21 cellular contexts compared by ENCODE assay signal in genomic region chr5:170238456-170238855, GRCh38. TPM values are rescaled to one million over a fixed set of nuclear protein-coding genes. Genes with fewer than 3 reads are reported as not detected.
DNase-seq lines count a peak whose midpoint lies in the region; ATAC-seq, FAIRE-seq and TF ChIP-seq lines count a peak whose summit lies in the region.
"Had no signal": no experiment of that assay in that cellular context is flagged by ENCODE, and none has a peak within 500 bp of the region (broad histone marks: within the 10 kb centered on the region; RNA-seq: fewer than 3 reads in every experiment).

No MANE protein-coding gene starts in this region.

- H3K36me3 ChIP-seq in gastroesophageal sphincter = no peaks in the 10 kb centered on the region
- H3K36me3 ChIP-seq: HAP-1 had no signal

- H3K27me3 ChIP-seq in gastroesophageal sphincter = no peaks in the 10 kb centered on the region

- no peak for TF ChIP-seq EP300 in gastroesophageal sphincter (IDR thresholded peaks at IDR 0.05)

- peaks cover 17% of the 10 kb centered on the region for H3K4me1 Mint-ChIP-seq in activated naive CD8-positive, alpha-beta T cell (ENCODE audit: low read depth)
- H3K4me1 Mint-ChIP-seq in activated naive CD8-positive, alpha-beta T cell treated with anti-CD3 and anti-CD28 coated beads for 36 hours = peaks cover 10% of the 10 kb centered on the region
- no peaks in the 10 kb centered on the region for H3K4me1 Mint-ChIP-seq in stimulated activated effector memory CD8-positive, alpha-beta T cell treated with anti-CD3 and anti-CD28 coated beads, Interleukin-12 subunit alpha, Interleukin-12 subunit beta, amount 100 ng/mL, for 72 hours

- FAIRE-seq in D721Med (lab: Jason Lieb, UNC) = no peak
- FAIRE-seq: GM12891, GM18507, K562 had no signal

- DNase-seq in activated naive CD8-positive, alpha-beta T cell treated with anti-CD3 and anti-CD28 coated beads for 36 hours = no peak
- DNase-seq in amniotic epithelial cell (ENCODE audit: low read depth) (peak; percentile 7), NCI-H1694 treated with DMSO at 0.1 percent for 48 hours (lab: John Stamatoyannopoulos, UW) (no peak), D721Med (ENCODE audit: insufficient read length, low spot score) (no peak)
- no peak for DNase-seq in stimulated activated effector memory CD8-positive, alpha-beta T cell treated with anti-CD3 and anti-CD28 coated beads, Interleukin-12 subunit alpha, Interleukin-12 subunit beta, amount 100 ng/mL, for 72 hours (ENCODE audit: low spot score in 2 of 2)
- DNase-seq: CD8-positive, alpha-beta memory T cell; GDM1; NCI-H1436; NCI-H2029 treated with DMSO at 0.1 percent for 48 hours; NCI-H774; PC-3 had no signal

- H3K4me3 Mint-ChIP-seq in activated naive CD8-positive, alpha-beta T cell = no peak overlapping the region
- no peak overlapping the region for H3K4me3 Mint-ChIP-seq in activated naive CD8-positive, alpha-beta T cell treated with anti-CD3 and anti-CD28 coated beads for 36 hours
- no peak overlapping the region for H3K4me3 Mint-ChIP-seq in stimulated activated effector memory CD8-positive, alpha-beta T cell treated with anti-CD3 and anti-CD28 coated beads, Interleukin-12 subunit alpha, Interleukin-12 subunit beta, amount 100 ng/mL, for 72 hours
- H3K4me3 Mint-ChIP-seq: CD8-positive, alpha-beta memory T cell had no signal

- peak; percentile 80 for ATAC-seq in gastroesophageal sphincter
- no peak for ATAC-seq in stimulated activated effector memory CD8-positive, alpha-beta T cell treated with anti-CD3 and anti-CD28 coated beads, Interleukin-12 subunit alpha, Interleukin-12 subunit beta, amount 100 ng/mL, for 72 hours
- ATAC-seq in HG02870 (IDR thresholded peaks at IDR 0.05; ENCODE audit: unreplicated experiment) = no peak
- ATAC-seq: K562, PC-3 had no signal

- H3K4me1 ChIP-seq in gastroesophageal sphincter = peaks cover 0 to 8% (median 5%) of the 10 kb centered on the region in 3 donors

- no peaks in the 10 kb centered on the region for H3K9me3 Mint-ChIP-seq in activated naive CD8-positive, alpha-beta T cell (ENCODE audit: low read depth)
- H3K9me3 Mint-ChIP-seq in activated naive CD8-positive, alpha-beta T cell treated with anti-CD3 and anti-CD28 coated beads for 36 hours = no peaks in the 10 kb centered on the region
- H3K9me3 Mint-ChIP-seq in stimulated activated effector memory CD8-positive, alpha-beta T cell treated with anti-CD3 and anti-CD28 coated beads, Interleukin-12 subunit alpha, Interleukin-12 subunit beta, amount 100 ng/mL, for 72 hours = no peaks in the 10 kb centered on the region
- H3K9me3 Mint-ChIP-seq: CD8-positive, alpha-beta memory T cell had no signal

- no peak overlapping the region for H3K4me3 ChIP-seq in gastroesophageal sphincter
- H3K4me3 ChIP-seq: HAP-1, K562 had no signal

- H3K27ac ChIP-seq in gastroesophageal sphincter = peak overlapping the region; percentile 60 to 72 (median 65)
- H3K27ac ChIP-seq: RWPE1 had no signal

- H3K27me3 Mint-ChIP-seq in activated naive CD8-positive, alpha-beta T cell = no peaks in the 10 kb centered on the region
- H3K27me3 Mint-ChIP-seq in activated naive CD8-positive, alpha-beta T cell treated with anti-CD3 and anti-CD28 coated beads for 36 hours = no peaks in the 10 kb centered on the region
- H3K27me3 Mint-ChIP-seq: CD8-positive, alpha-beta memory T cell had no signal

- H3K9me3 ChIP-seq in gastroesophageal sphincter = no peaks in the 10 kb centered on the region
- H3K9me3 ChIP-seq: HAP-1 had no signal

- no peak for TF ChIP-seq POLR2A in gastroesophageal sphincter (IDR thresholded peaks at IDR 0.05)

- H3K27ac Mint-ChIP-seq in activated naive CD8-positive, alpha-beta T cell = peak overlapping the region; percentile 36
- no peak overlapping the region for H3K27ac Mint-ChIP-seq in activated naive CD8-positive, alpha-beta T cell treated with anti-CD3 and anti-CD28 coated beads for 36 hours
- peak overlapping the region; percentile 29 for H3K27ac Mint-ChIP-seq in stimulated activated effector memory CD8-positive, alpha-beta T cell treated with anti-CD3 and anti-CD28 coated beads, Interleukin-12 subunit alpha, Interleukin-12 subunit beta, amount 100 ng/mL, for 72 hours

- no peak for TF ChIP-seq CTCF in gastroesophageal sphincter (IDR thresholded peaks at IDR 0.05)
- no peak for TF ChIP-seq CTCF in D721Med (IDR thresholded peaks at IDR 0.05; ENCODE audit: insufficient read depth, missing control alignments)

- H3K36me3 Mint-ChIP-seq in activated naive CD8-positive, alpha-beta T cell = no peaks in the 10 kb centered on the region
- peaks cover 3% of the 10 kb centered on the region for H3K36me3 Mint-ChIP-seq in activated naive CD8-positive, alpha-beta T cell treated with anti-CD3 and anti-CD28 coated beads for 36 hours
- peaks cover 11% of the 10 kb centered on the region for H3K36me3 Mint-ChIP-seq in stimulated activated effector memory CD8-positive, alpha-beta T cell treated with anti-CD3 and anti-CD28 coated beads, Interleukin-12 subunit alpha, Interleukin-12 subunit beta, amount 100 ng/mL, for 72 hours

RNA-seq across cellular contexts. Expression of gene C5orf58, which starts 5.7 kb away (rescaled TPM):
- not detected for total RNA-seq in activated naive CD8-positive, alpha-beta T cell treated with anti-CD3 and anti-CD28 coated beads for 36 hours
- total RNA-seq in gastroesophageal sphincter = not detected
- total RNA-seq: A172; CD8-positive, alpha-beta memory T cell; NCI-H460; PC-3 had no signal

RNA-seq across cellular contexts. Expression of gene LCP2, which starts 59.1 kb away (rescaled TPM):
- total RNA-seq in activated naive CD8-positive, alpha-beta T cell treated with anti-CD3 and anti-CD28 coated beads for 36 hours = 100 to 1,000 TPM; 192 to 199 TPM
- total RNA-seq in gastroesophageal sphincter = 10 to 100 TPM in 1 of 4 donors, 1 to 10 TPM in 3; 5.5 to 17.0 (median 8.3) TPM
- total RNA-seq: A172, NCI-H460, PC-3 had no signal

Comparison
In these comparisons a context has a peak if more than half of its experiments do, and no peak if none do; other contexts are left out.
1. RNA of gene LCP2, which starts 59.1 kb away (total RNA-seq): 192 to 199 TPM in activated naive CD8-positive, alpha-beta T cell treated with anti-CD3 and anti-CD28 coated beads for 36 hours; 5.5 to 17.0 TPM in gastroesophageal sphincter; every median in the first group is over 10 times any median in the second.